Comparison of ENCODE assay signal across 7 cellular contexts in the genomic region with DNA sequence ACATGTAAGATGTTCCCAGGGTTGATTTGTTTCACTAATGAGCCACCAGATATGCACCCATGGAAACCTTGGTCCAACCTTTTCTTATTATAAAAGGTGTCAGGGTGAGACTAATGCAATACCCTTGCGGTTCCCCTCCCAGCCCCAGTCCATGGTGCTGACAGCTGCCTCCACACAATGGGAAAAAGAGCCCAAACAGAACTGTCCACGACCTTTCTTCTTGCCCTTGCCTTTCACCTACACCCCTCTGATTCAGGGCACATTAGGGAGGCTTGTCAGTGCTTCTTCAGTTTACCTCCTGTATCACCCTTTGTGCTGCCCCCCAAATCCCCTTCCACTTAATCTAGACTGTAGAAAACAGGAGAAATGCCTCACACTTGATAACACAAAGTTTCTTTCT.
"Had no signal": no experiment of that assay in that cellular context is flagged by ENCODE, and none has a peak within 500 bp of the region (broad histone marks: within the 10 kb centered on the region; RNA-seq: fewer than 3 reads in every experiment).

No MANE protein-coding gene starts in this region.

- H3K4me3 ChIP-seq: HAP-1, K562 had no signal

- H3K27ac Mint-ChIP-seq: HFFc6 had no signal

- H3K36me3 ChIP-seq: HAP-1 had no signal

- DNase-seq: GOT3, HFFc6, IMR-90, KG1 had no signal

- H3K4me3 Mint-ChIP-seq: HFFc6 had no signal

- FAIRE-seq: K562 had no signal

- H3K9me3 ChIP-seq: HAP-1 had no signal

- ATAC-seq: HCT116, K562 had no signal

- H3K4me1 ChIP-seq: HAP-1 had no signal
